ENCODE assay signal across 2 cellular contexts in the genomic region with DNA sequence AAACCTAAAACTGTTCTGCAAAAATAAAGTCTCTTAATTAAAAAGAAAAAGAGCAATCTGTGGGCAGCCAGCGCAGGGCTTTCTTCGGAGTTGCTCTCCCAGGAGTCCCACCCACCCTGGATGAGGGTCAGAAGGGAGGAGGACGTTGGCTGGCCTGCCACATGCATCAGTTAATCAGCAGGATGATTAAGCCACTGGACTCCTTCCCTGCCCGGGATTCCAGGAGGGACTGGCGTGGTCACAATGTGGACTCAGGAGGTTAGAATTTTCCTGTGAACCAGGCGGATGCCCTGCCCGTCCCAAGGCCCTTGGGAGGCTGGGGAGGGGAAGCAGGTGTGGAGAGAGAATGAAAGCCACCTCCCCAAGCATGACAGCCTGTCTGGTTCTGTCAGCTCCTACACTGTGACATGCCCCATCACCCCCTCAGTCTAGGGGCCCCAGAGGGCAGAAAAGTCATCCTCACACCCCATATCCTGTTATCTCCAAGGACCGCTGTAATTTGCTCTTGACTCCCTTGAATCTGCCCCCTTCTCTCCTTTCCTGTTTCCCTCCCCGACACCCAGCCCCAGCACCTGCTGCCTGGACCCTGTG.
TF ChIP-seq lines count a peak whose summit lies in the region.

No MANE protein-coding gene starts in this region.

TF ChIP-seq in K562, 482 proteins besides CTCF, POLR2A, EP300 and RAD21:
- no peak for TF ChIP-seq ZNF695 (CRISPR knock-in tag; IDR thresholded peaks at IDR 0.05)
- no peak for TF ChIP-seq ZNF384 (IDR thresholded peaks at IDR 0.05; ENCODE audit: low read depth, low read length)
- TF ChIP-seq, protein P1, sequence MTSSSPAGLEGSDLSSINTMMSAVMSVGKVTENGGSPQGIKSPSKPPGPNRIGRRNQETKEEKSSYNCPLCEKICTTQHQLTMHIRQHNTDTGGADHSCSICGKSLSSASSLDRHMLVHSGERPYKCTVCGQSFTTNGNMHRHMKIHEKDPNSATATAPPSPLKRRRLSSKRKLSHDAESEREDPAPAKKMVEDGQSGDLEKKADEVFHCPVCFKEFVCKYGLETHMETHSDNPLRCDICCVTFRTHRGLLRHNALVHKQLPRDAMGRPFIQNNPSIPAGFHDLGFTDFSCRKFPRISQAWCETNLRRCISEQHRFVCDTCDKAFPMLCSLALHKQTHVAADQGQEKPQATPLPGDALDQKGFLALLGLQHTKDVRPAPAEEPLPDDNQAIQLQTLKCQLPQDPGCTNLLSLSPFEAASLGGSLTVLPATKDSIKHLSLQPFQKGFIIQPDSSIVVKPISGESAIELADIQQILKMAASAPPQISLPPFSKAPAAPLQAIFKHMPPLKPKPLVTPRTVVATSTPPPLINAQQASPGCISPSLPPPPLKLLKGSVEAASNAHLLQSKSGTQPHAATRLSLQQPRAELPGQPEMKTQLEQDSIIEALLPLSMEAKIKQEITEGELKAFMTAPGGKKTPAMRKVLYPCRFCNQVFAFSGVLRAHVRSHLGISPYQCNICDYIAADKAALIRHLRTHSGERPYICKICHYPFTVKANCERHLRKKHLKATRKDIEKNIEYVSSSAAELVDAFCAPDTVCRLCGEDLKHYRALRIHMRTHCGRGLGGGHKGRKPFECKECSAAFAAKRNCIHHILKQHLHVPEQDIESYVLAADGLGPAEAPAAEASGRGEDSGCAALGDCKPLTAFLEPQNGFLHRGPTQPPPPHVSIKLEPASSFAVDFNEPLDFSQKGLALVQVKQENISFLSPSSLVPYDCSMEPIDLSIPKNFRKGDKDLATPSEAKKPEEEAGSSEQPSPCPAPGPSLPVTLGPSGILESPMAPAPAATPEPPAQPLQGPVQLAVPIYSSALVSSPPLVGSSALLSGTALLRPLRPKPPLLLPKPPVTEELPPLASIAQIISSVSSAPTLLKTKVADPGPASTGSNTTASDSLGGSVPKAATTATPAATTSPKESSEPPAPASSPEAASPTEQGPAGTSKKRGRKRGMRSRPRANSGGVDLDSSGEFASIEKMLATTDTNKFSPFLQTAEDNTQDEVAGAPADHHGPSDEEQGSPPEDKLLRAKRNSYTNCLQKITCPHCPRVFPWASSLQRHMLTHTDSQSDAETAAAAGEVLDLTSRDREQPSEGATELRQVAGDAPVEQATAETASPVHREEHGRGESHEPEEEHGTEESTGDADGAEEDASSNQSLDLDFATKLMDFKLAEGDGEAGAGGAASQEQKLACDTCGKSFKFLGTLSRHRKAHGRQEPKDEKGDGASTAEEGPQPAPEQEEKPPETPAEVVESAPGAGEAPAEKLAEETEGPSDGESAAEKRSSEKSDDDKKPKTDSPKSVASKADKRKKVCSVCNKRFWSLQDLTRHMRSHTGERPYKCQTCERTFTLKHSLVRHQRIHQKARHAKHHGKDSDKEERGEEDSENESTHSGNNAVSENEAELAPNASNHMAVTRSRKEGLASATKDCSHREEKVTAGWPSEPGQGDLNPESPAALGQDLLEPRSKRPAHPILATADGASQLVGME (CRISPR knock-in tag; IDR thresholded peaks at IDR 0.05): no peak
- TF ChIP-seq ESRRB (CRISPR knock-in tag; IDR thresholded peaks at IDR 0.05; ENCODE audit: borderline replicate concordance): no peak

TF ChIP-seq in WTC11, 78 proteins besides CTCF, POLR2A, EP300 and RAD21:
- TF ChIP-seq GABPB1 (CRISPR knock-in tag; IDR thresholded peaks at IDR 0.05) (no peak), GRHL2 (CRISPR knock-in tag; IDR thresholded peaks at IDR 0.05; ENCODE audit: insufficient replicate concordance, severe bottlenecking) (no peak), NFE2L1 (CRISPR knock-in tag; IDR thresholded peaks at IDR 0.05) (no peak), ATF1 (CRISPR knock-in tag; IDR thresholded peaks at IDR 0.05) (no peak), PREB (CRISPR knock-in tag; IDR thresholded peaks at IDR 0.05; ENCODE audit: borderline replicate concordance) (no peak), STAT6 (CRISPR knock-in tag; conservative IDR thresholded peaks at IDR 0.05; ENCODE audit: low read depth) (no peak)
- TF ChIP-seq, protein P2, sequence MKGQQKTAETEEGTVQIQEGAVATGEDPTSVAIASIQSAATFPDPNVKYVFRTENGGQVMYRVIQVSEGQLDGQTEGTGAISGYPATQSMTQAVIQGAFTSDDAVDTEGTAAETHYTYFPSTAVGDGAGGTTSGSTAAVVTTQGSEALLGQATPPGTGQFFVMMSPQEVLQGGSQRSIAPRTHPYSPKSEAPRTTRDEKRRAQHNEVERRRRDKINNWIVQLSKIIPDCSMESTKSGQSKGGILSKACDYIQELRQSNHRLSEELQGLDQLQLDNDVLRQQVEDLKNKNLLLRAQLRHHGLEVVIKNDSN (CRISPR knock-in tag; IDR thresholded peaks at IDR 0.05): no peak
